ENCODE assay signal across 1 cellular context in genomic region chr7:92528188-92528957, GRCh38.
TF ChIP-seq lines count a peak whose summit lies in the region.

PEX1 (minus strand) TSS chr7:92528520; CDS start chr7:92528435, 85 bp downstream.
RBM48 (plus strand) TSS chr7:92528795; CDS start chr7:92528814, 19 bp downstream.

TF ChIP-seq in HepG2, 621 proteins besides CTCF, POLR2A, EP300 and RAD21 (continued from another document and continues in another):
- TF ChIP-seq ZBTB38 (CRISPR knock-in tag; IDR thresholded peaks at IDR 0.05), result peak; percentile 40; the same call in 1 of the 2 replicates
- TF ChIP-seq CENPBD1 (CRISPR knock-in tag; IDR thresholded peaks at IDR 0.05; ENCODE audit: borderline replicate concordance, low read depth), result no peak
- TF ChIP-seq ZNF550 (CRISPR knock-in tag; IDR thresholded peaks at IDR 0.05; ENCODE audit: borderline replicate concordance), result no peak
- TF ChIP-seq TBX3 (IDR thresholded peaks at IDR 0.05; ENCODE audit: borderline replicate concordance), result peak; percentile 27; the same call in 1 of the 2 replicates
- no peak for TF ChIP-seq ZNF792 (CRISPR knock-in tag; IDR thresholded peaks at IDR 0.05)
- peak; percentile 48; the same call in 1 of the 2 replicates for TF ChIP-seq POGK (CRISPR knock-in tag; conservative IDR thresholded peaks at IDR 0.05)
- peak; percentile 89 for TF ChIP-seq ZMAT3 (CRISPR knock-in tag; conservative IDR thresholded peaks at IDR 0.05)
- TF ChIP-seq ZNF44 (CRISPR knock-in tag; IDR thresholded peaks at IDR 0.05), result peak; percentile 59; the same call in 1 of the 2 replicates
- TF ChIP-seq TFDP2 (CRISPR knock-in tag; IDR thresholded peaks at IDR 0.05), result peak; percentile 45; the same call in 1 of the 2 replicates
- TF ChIP-seq FOXK2 (IDR thresholded peaks at IDR 0.05), result peak; percentile 94
- peak; percentile 79; the same call in 1 of the 2 replicates for TF ChIP-seq ZNF589 (CRISPR knock-in tag; conservative IDR thresholded peaks at IDR 0.05)
- no peak for TF ChIP-seq NFIC (IDR thresholded peaks at IDR 0.05; ENCODE audit: low read length)
- peak; percentile 79 for TF ChIP-seq ZNF772 (CRISPR knock-in tag; IDR thresholded peaks at IDR 0.05)
- TF ChIP-seq CEBPG (CRISPR knock-in tag; IDR thresholded peaks at IDR 0.05), result no peak
- peak; percentile 73; the same call in 1 of the 2 replicates for TF ChIP-seq HINFP (CRISPR knock-in tag; IDR thresholded peaks at IDR 0.05; ENCODE audit: low read depth)
- TF ChIP-seq ZBTB8A (CRISPR knock-in tag; IDR thresholded peaks at IDR 0.05; ENCODE audit: borderline replicate concordance, low read depth), result no peak
- peak; percentile 41; the same call in 1 of the 2 replicates for TF ChIP-seq MTA1 (CRISPR knock-in tag; IDR thresholded peaks at IDR 0.05; ENCODE audit: borderline replicate concordance)
- no peak for TF ChIP-seq ZNF557 (CRISPR knock-in tag; IDR thresholded peaks at IDR 0.05)
- peak; percentile 84 for TF ChIP-seq CREB1 (IDR thresholded peaks at IDR 0.05)
- peak; percentile 95 for TF ChIP-seq CREB1 (CRISPR knock-in tag; IDR thresholded peaks at IDR 0.05)
- TF ChIP-seq HOXA5 (CRISPR knock-in tag; IDR thresholded peaks at IDR 0.05), result no peak; the same call in none of the 2 replicates
- TF ChIP-seq ZFP41 (CRISPR knock-in tag; IDR thresholded peaks at IDR 0.05; ENCODE audit: borderline replicate concordance), result peak; percentile 34; the same call in 1 of the 2 replicates
- no peak for TF ChIP-seq ZNF30 (CRISPR knock-in tag; IDR thresholded peaks at IDR 0.05)
- 0 out of 2 replicates have a peak, but pooled peaks have one; percentile 14 for TF ChIP-seq ZNF644 (CRISPR knock-in tag; IDR thresholded peaks at IDR 0.05; ENCODE audit: low read depth)
- no peak for TF ChIP-seq ZNF781 (CRISPR knock-in tag; IDR thresholded peaks at IDR 0.05; ENCODE audit: borderline replicate concordance, not compliant biosample characterization)
- no peak for TF ChIP-seq ZNF101 (CRISPR knock-in tag; IDR thresholded peaks at IDR 0.05; ENCODE audit: borderline replicate concordance, low read depth)
- no peak for TF ChIP-seq ZNF513 (CRISPR knock-in tag; conservative IDR thresholded peaks at IDR 0.05)
- TF ChIP-seq ARID2 (CRISPR knock-in tag; IDR thresholded peaks at IDR 0.05; ENCODE audit: borderline replicate concordance), result peak; percentile 64; the same call in 1 of the 2 replicates
- peak; percentile 100 for TF ChIP-seq GATAD1 (CRISPR knock-in tag; IDR thresholded peaks at IDR 0.05)
- peak; percentile 77; the same call in 1 of the 2 replicates for TF ChIP-seq ARID4A (CRISPR knock-in tag; IDR thresholded peaks at IDR 0.05; ENCODE audit: borderline replicate concordance)
- TF ChIP-seq UBTF (CRISPR knock-in tag; IDR thresholded peaks at IDR 0.05), result peak; percentile 93
- TF ChIP-seq NCOR1 (IDR thresholded peaks at IDR 0.05; ENCODE audit: borderline replicate concordance, low read length), result 0 out of 2 replicates have a peak, but pooled peaks have one; percentile 18
- TF ChIP-seq ZNF335 (CRISPR knock-in tag; IDR thresholded peaks at IDR 0.05), result no peak
- TF ChIP-seq ZHX1 (CRISPR knock-in tag; IDR thresholded peaks at IDR 0.05; ENCODE audit: low read depth), result peak; percentile 75; the same call in 1 of the 2 replicates
- TF ChIP-seq PATZ1 (CRISPR knock-in tag; IDR thresholded peaks at IDR 0.05), result peak; percentile 47
- TF ChIP-seq ZNF121 (CRISPR knock-in tag; IDR thresholded peaks at IDR 0.05), result peak; percentile 29; the same call in 1 of the 2 replicates
- peak; percentile 87 for TF ChIP-seq THAP7 (CRISPR knock-in tag; IDR thresholded peaks at IDR 0.05)
